1 cellular context compared by ENCODE assay signal in the genomic region with DNA sequence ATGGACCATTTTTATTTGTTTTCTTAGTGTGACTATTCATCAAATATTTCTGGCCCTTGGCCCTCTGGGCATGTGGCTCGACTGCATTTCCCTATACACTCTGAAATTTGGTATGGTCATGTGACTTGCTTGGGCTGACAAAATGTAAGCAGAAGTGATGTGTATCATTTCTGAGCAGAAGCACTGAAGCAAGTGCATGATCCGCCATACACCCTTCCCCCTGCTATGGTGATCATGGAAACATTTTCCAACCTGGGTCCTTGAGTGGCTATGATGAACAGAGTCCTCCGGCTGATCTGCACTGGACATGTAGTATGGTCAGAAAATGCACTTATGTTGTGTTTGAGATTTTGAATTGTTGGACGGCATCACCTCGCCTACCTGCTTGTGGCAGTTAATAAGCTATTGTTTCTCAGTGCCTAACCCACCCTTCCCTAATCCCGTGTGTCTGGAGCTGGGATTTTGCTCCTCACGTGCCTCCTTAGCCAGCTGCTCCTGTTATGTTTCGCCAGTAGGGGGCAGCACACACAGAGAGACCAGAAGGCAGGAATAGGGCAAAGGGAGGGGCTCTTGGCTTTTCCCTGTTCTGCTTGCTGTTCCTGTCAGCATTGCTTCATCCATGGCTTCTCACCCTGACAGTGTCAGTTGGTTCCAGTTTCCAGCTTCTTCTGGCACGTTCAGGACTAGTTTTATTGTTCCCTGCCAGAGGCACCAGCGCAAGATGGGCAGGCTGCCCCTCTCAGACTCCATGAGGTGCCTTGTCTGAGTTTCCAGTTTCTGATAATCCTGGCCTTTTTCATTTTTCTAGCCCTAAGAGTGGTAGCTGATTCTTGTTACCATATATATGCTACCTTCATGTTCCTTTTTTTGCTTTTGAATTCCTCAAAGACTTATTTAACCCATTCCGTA.
TF ChIP-seq lines count a peak whose summit lies in the region.

No MANE protein-coding gene starts in this region.

TF ChIP-seq in HEK293, 187 proteins besides CTCF, POLR2A, EP300 and RAD21 (continued from another document):
- TF ChIP-seq, protein P1, sequence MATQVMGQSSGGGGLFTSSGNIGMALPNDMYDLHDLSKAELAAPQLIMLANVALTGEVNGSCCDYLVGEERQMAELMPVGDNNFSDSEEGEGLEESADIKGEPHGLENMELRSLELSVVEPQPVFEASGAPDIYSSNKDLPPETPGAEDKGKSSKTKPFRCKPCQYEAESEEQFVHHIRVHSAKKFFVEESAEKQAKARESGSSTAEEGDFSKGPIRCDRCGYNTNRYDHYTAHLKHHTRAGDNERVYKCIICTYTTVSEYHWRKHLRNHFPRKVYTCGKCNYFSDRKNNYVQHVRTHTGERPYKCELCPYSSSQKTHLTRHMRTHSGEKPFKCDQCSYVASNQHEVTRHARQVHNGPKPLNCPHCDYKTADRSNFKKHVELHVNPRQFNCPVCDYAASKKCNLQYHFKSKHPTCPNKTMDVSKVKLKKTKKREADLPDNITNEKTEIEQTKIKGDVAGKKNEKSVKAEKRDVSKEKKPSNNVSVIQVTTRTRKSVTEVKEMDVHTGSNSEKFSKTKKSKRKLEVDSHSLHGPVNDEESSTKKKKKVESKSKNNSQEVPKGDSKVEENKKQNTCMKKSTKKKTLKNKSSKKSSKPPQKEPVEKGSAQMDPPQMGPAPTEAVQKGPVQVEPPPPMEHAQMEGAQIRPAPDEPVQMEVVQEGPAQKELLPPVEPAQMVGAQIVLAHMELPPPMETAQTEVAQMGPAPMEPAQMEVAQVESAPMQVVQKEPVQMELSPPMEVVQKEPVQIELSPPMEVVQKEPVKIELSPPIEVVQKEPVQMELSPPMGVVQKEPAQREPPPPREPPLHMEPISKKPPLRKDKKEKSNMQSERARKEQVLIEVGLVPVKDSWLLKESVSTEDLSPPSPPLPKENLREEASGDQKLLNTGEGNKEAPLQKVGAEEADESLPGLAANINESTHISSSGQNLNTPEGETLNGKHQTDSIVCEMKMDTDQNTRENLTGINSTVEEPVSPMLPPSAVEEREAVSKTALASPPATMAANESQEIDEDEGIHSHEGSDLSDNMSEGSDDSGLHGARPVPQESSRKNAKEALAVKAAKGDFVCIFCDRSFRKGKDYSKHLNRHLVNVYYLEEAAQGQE (tag by site-specific recombination; IDR thresholded peaks at IDR 0.05), result no peak
- TF ChIP-seq ZBTB8A (tag by site-specific recombination; IDR thresholded peaks at IDR 0.05), result no peak
- TF ChIP-seq ZNF776 (tag by site-specific recombination; IDR thresholded peaks at IDR 0.05; ENCODE audit: borderline replicate concordance), result no peak
